8 cellular contexts compared by ENCODE assay signal in genomic region chr2:127886593-127886935, GRCh38. TPM values are rescaled to one million over a fixed set of nuclear protein-coding genes. Genes with fewer than 3 reads are reported as not detected.
DNase-seq lines count a peak whose midpoint lies in the region; ATAC-seq and TF ChIP-seq lines count a peak whose summit lies in the region.
"Not testable (repeated sequence)": the region's sequence is repeated elsewhere in the genome, so short reads cannot be mapped to it uniquely, and the experiment has no call there.

No MANE protein-coding gene starts in this region.

- peaks cover 47% of the 10 kb centered on the region for H3K4me1 Mint-ChIP-seq in brain
- peaks cover 24% of the 10 kb centered on the region in 2 donors for H3K4me1 Mint-ChIP-seq in natural killer cell treated with Interleukin-12 subunit alpha and Interleukin-12 subunit beta and Interleukin-15 and Interleukin-18, amount 100 ng/mL, for 72 hours (ENCODE audit: low read depth in 2 of 2)

- H3K27ac Mint-ChIP-seq in brain, result peak overlapping the region; percentile 82 to 98 (median 93)
- H3K27ac Mint-ChIP-seq in natural killer cell treated with Interleukin-12 subunit alpha and Interleukin-12 subunit beta and Interleukin-15 and Interleukin-18, amount 100 ng/mL, for 72 hours, result peak overlapping the region; percentile 62 to 64

- H3K27me3 ChIP-seq in thoracic aorta (replicated peaks; ENCODE audit: insufficient read depth), result not testable (repeated sequence)

- intact Hi-C loops in left cardiac atrium (cut with DNase I), result loop anchor here in 1 of 2 donors (10.0 kb wide), 1 partner anchor 138 kb away; the partner anchor contains the start of gene SAP130

- not testable (repeated sequence) for H3K36me3 ChIP-seq in thoracic aorta

- in situ Hi-C loops in G401 (cut with HindIII; ENCODE audit: low sequenced_read_pairs), result not testable (repeated sequence)

- peaks cover 38% of the 10 kb centered on the region for H3K36me3 Mint-ChIP-seq in brain
- H3K36me3 Mint-ChIP-seq in natural killer cell treated with Interleukin-12 subunit alpha and Interleukin-12 subunit beta and Interleukin-15 and Interleukin-18, amount 100 ng/mL, for 72 hours, result peaks cover 19% of the 10 kb centered on the region

- peak overlapping the region; percentile 90 for H3K4me3 ChIP-seq in thoracic aorta

- peak overlapping the region; percentile 78 to 91 for H3K27ac ChIP-seq in thoracic aorta

- H3K4me3 Mint-ChIP-seq in brain, result peak overlapping the region; percentile 83 to 93 (median 88)
- peak overlapping the region; percentile 78 for H3K4me3 Mint-ChIP-seq in natural killer cell treated with Interleukin-12 subunit alpha and Interleukin-12 subunit beta and Interleukin-15 and Interleukin-18, amount 100 ng/mL, for 72 hours

- DNase-seq in G401 (ENCODE audit: low spot score), result peak; percentile 32
- not testable (repeated sequence) for DNase-seq in left cardiac atrium; natural killer cell treated with Interleukin-12 subunit alpha and Interleukin-12 subunit beta and Interleukin-15 and Interleukin-18, amount 100 ng/mL, for 72 hours (ENCODE audit: low spot score); thoracic aorta (ENCODE audit: low spot score)

- H3K9me3 ChIP-seq in thoracic aorta, result not testable (repeated sequence)

- H3K9me3 Mint-ChIP-seq in brain; natural killer cell treated with Interleukin-12 subunit alpha and Interleukin-12 subunit beta and Interleukin-15 and Interleukin-18, amount 100 ng/mL, for 72 hours: not testable (repeated sequence)

- peak; percentile 27 for ATAC-seq in GM21737 (IDR thresholded peaks at IDR 0.05; ENCODE audit: unreplicated experiment)
- ATAC-seq in HG03378 (IDR thresholded peaks at IDR 0.05; ENCODE audit: unreplicated experiment), result peak; percentile 26
- ATAC-seq in SK-N-SH treated with all-trans-retinoic acid at 6 μM for 48 hours, result peak; percentile 57
- peak; percentile 38 to 66 for ATAC-seq in left cardiac atrium
- peak; percentile 53 to 56 for ATAC-seq in natural killer cell treated with Interleukin-12 subunit alpha and Interleukin-12 subunit beta and Interleukin-15 and Interleukin-18, amount 100 ng/mL, for 72 hours
- ATAC-seq in thoracic aorta (ENCODE audit: insufficient number of reproducible peaks, low FRiP score, low read depth), result peak; percentile 34

- H3K27me3 Mint-ChIP-seq in brain; natural killer cell treated with Interleukin-12 subunit alpha and Interleukin-12 subunit beta and Interleukin-15 and Interleukin-18, amount 100 ng/mL, for 72 hours: not testable (repeated sequence)

- TF ChIP-seq CTCF in brain (conservative IDR thresholded peaks at IDR 0.05); thoracic aorta (IDR thresholded peaks at IDR 0.05): not testable (repeated sequence)

- H3K4me1 ChIP-seq in thoracic aorta (ENCODE audit: control insufficient read depth in 1 of 2, low read depth in 2 of 2), result peaks cover 26 to 48% of the 10 kb centered on the region in 2 donors

RNA-seq across cellular contexts. Expression of gene AMMECR1L, which starts 0.8 kb away (rescaled TPM):
- 8.5 and 15.5 TPM in 2 replicates for total RNA-seq in G401 (2014; rRNA removed; shearing (Covaris generic))
- 5.7 TPM for polyA plus RNA-seq in brain (ENCODE audit: insufficient read depth, low read depth, low replicate concordance)
- total RNA-seq in left cardiac atrium (10 to 100 TPM in 1 of 2 donors, 1 to 10 TPM in 1; 8.0 to 11.7 TPM), thoracic aorta (10 to 100 TPM in 1 of 2 donors, 1 to 10 TPM in 1; 6.6 to 18.6 TPM)
- 10 to 100 TPM; 20.6 to 24.9 TPM for total RNA-seq in natural killer cell treated with Interleukin-12 subunit alpha and Interleukin-12 subunit beta and Interleukin-15 and Interleukin-18, amount 100 ng/mL, for 72 hours

RNA-seq across cellular contexts. Expression of gene POLR2D, which starts 28.6 kb away (rescaled TPM):
- 54.8 and 57.8 TPM in 2 replicates for total RNA-seq in G401 (2014; rRNA removed; shearing (Covaris generic))
- polyA plus RNA-seq in brain (ENCODE audit: insufficient read depth, low read depth, low replicate concordance), result 23.3 TPM
- total RNA-seq in left cardiac atrium (10 to 100 TPM; 18.8 to 21.8 TPM), thoracic aorta (10 to 100 TPM in 1 of 2 donors, 1 to 10 TPM in 1; 4.6 to 17.0 TPM)
- 10 to 100 TPM; 54.7 to 71.9 TPM for total RNA-seq in natural killer cell treated with Interleukin-12 subunit alpha and Interleukin-12 subunit beta and Interleukin-15 and Interleukin-18, amount 100 ng/mL, for 72 hours
